ENCODE assay signal across 10 cellular contexts in the genomic region with DNA sequence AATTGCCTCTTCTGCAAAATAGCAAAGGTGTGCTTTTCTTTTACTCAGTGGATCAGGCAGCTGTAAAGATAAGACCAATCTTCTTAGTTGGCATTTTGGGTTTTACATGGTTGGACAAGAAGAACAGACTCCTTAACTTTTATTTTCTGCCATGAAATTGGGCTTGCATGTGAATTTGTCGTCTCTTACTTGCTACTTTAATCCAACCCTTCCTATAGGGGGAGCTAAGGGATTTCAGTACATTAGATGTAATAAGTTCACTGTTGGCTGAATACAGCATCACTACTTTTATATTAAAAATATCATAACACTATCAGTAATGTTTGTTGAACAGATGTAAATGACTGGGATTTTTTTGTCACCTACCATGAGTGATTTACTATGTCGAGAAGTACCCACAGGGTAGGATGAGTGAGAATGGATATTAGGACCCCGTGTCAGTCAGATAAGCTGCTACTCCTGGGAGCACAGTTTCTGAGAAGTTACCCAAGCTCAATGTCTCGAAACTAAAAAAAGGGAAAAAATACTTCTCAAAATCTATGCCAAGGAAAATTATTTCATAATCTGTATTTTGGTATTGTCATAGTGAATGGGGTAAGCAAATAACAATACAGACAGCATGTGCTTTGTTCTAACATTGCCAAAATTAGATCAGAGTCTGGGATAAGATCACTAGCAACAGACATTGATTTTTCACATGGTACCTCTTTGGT.
DNase-seq lines count a peak whose midpoint lies in the region; ATAC-seq and TF ChIP-seq lines count a peak whose summit lies in the region.
"Had no signal": no experiment of that assay in that cellular context is flagged by ENCODE, and none has a peak within 500 bp of the region (broad histone marks: within the 10 kb centered on the region; RNA-seq: fewer than 3 reads in every experiment).

No MANE protein-coding gene starts in this region.

- H3K27me3 Mint-ChIP-seq in activated CD8-positive, alpha-beta T cell treated with anti-CD3 and anti-CD28 coated beads for 36 hours: peaks cover 5% of the 10 kb centered on the region
- no peaks in the 10 kb centered on the region for H3K27me3 Mint-ChIP-seq in activated CD8-positive, alpha-beta T cell treated with anti-CD3 and anti-CD28 coated beads, Interleukin-2, amount 10 ng/mL, durations not matched to agents 7 days and 5 days (ENCODE audit: low read depth)
- H3K27me3 Mint-ChIP-seq: central memory CD8-positive, alpha-beta T cell had no signal

- H3K27ac ChIP-seq in Peyer's patch: no peak overlapping the region
- H3K27ac ChIP-seq in upper lobe of right lung: peak overlapping the region; percentile 62

- no peak for DNase-seq in activated CD8-positive, alpha-beta T cell treated with anti-CD3 and anti-CD28 coated beads for 36 hours
- DNase-seq in activated CD8-positive, alpha-beta T cell treated with anti-CD3 and anti-CD28 coated beads, Interleukin-2, amount 10 ng/mL, durations not matched to agents 7 days and 5 days: no peak
- DNase-seq in Peyer's patch (no peak), glomerular endothelial cell (ENCODE audit: extremely low read depth, low read depth, low spot score) (peak; percentile 39), upper lobe of right lung (no peak), NCI-H187 (lab: John Stamatoyannopoulos, UW) (no peak)
- DNase-seq: NCI-H2029 had no signal

- H3K36me3 ChIP-seq in Peyer's patch (no peaks in the 10 kb centered on the region), upper lobe of right lung (no peaks in the 10 kb centered on the region)

- H3K4me1 Mint-ChIP-seq in activated CD8-positive, alpha-beta T cell treated with anti-CD3 and anti-CD28 coated beads for 36 hours (ENCODE audit: low read depth): peaks cover 16% of the 10 kb centered on the region
- peaks cover 35% of the 10 kb centered on the region for H3K4me1 Mint-ChIP-seq in activated CD8-positive, alpha-beta T cell treated with anti-CD3 and anti-CD28 coated beads, Interleukin-2, amount 10 ng/mL, durations not matched to agents 7 days and 5 days (ENCODE audit: low read depth)

- intact Hi-C loops in activated CD8-positive, alpha-beta T cell treated with anti-CD3 and anti-CD28 coated beads for 36 hours (cut with micrococcal nuclease): loop anchor here (10.0 kb wide), 1 partner anchor 296 kb away; no protein-coding TSS in a partner anchor
- intact Hi-C loops in upper lobe of right lung (cut with DNase I): no loop called here

- H3K4me3 ChIP-seq in Peyer's patch (no peak overlapping the region), upper lobe of right lung (no peak overlapping the region)

- POLR2A ChIA-PET in activated CD8-positive, alpha-beta T cell treated with anti-CD3 and anti-CD28 coated beads for 36 hours (lab: Charles Lee): interaction anchor here (0.6 kb wide), 1 partner anchor 397 kb away, joined by 3 read pairs; no protein-coding TSS in a partner anchor
- POLR2A ChIA-PET in activated CD8-positive, alpha-beta T cell treated with anti-CD3 and anti-CD28 coated beads, Interleukin-2, amount 10 ng/mL, durations not matched to agents 7 days and 5 days (lab: Charles Lee): no interaction called here

- H3K9me3 Mint-ChIP-seq in activated CD8-positive, alpha-beta T cell treated with anti-CD3 and anti-CD28 coated beads for 36 hours: no peaks in the 10 kb centered on the region
- no peaks in the 10 kb centered on the region for H3K9me3 Mint-ChIP-seq in activated CD8-positive, alpha-beta T cell treated with anti-CD3 and anti-CD28 coated beads, Interleukin-2, amount 10 ng/mL, durations not matched to agents 7 days and 5 days (ENCODE audit: insufficient read depth)
- H3K9me3 Mint-ChIP-seq: central memory CD8-positive, alpha-beta T cell had no signal

- TF ChIP-seq CTCF in activated CD8-positive, alpha-beta T cell treated with anti-CD3 and anti-CD28 coated beads for 36 hours (IDR thresholded peaks at IDR 0.05): peak; percentile 38
- TF ChIP-seq CTCF in Peyer's patch (IDR thresholded peaks at IDR 0.05) (peak in 5 of 6 experiments; percentile 19 to 59 (median 48)), upper lobe of right lung (IDR thresholded peaks at IDR 0.05) (peak; percentile 52)

- H3K4me3 Mint-ChIP-seq in activated CD8-positive, alpha-beta T cell treated with anti-CD3 and anti-CD28 coated beads for 36 hours: no peak overlapping the region
- no peak overlapping the region for H3K4me3 Mint-ChIP-seq in activated CD8-positive, alpha-beta T cell treated with anti-CD3 and anti-CD28 coated beads, Interleukin-2, amount 10 ng/mL, durations not matched to agents 7 days and 5 days
- H3K4me3 Mint-ChIP-seq: central memory CD8-positive, alpha-beta T cell had no signal

- H3K36me3 Mint-ChIP-seq in activated CD8-positive, alpha-beta T cell treated with anti-CD3 and anti-CD28 coated beads for 36 hours (ENCODE audit: low read depth): no peaks in the 10 kb centered on the region
- peaks cover 10% of the 10 kb centered on the region for H3K36me3 Mint-ChIP-seq in activated CD8-positive, alpha-beta T cell treated with anti-CD3 and anti-CD28 coated beads, Interleukin-2, amount 10 ng/mL, durations not matched to agents 7 days and 5 days (ENCODE audit: low read depth)

- no peaks in the 10 kb centered on the region for H3K27me3 ChIP-seq in Peyer's patch
- no peaks in the 10 kb centered on the region for H3K27me3 ChIP-seq in upper lobe of right lung

- H3K9me3 ChIP-seq in Peyer's patch (no peaks in the 10 kb centered on the region), upper lobe of right lung (no peaks in the 10 kb centered on the region)

- ATAC-seq in activated CD8-positive, alpha-beta T cell treated with anti-CD3 and anti-CD28 coated beads for 36 hours: peak; percentile 39
- no peak for ATAC-seq in activated CD8-positive, alpha-beta T cell treated with anti-CD3 and anti-CD28 coated beads, Interleukin-2, amount 10 ng/mL, durations not matched to agents 7 days and 5 days
- ATAC-seq in upper lobe of right lung: peak; percentile 78
- ATAC-seq in GM18861 (IDR thresholded peaks at IDR 0.05; ENCODE audit: unreplicated experiment): no peak
- ATAC-seq in HG03354 (IDR thresholded peaks at IDR 0.05; ENCODE audit: poor library complexity, severe bottlenecking, unreplicated experiment): no peak

- H3K4me1 ChIP-seq in Peyer's patch: no peaks in the 10 kb centered on the region
- H3K4me1 ChIP-seq in upper lobe of right lung: peaks cover 17% of the 10 kb centered on the region

- no peak overlapping the region for H3K27ac Mint-ChIP-seq in activated CD8-positive, alpha-beta T cell treated with anti-CD3 and anti-CD28 coated beads for 36 hours
- H3K27ac Mint-ChIP-seq in activated CD8-positive, alpha-beta T cell treated with anti-CD3 and anti-CD28 coated beads, Interleukin-2, amount 10 ng/mL, durations not matched to agents 7 days and 5 days: no peak overlapping the region

- no peak for TF ChIP-seq POLR2A in Peyer's patch (IDR thresholded peaks at IDR 0.05)

- CTCF ChIA-PET in activated CD8-positive, alpha-beta T cell treated with anti-CD3 and anti-CD28 coated beads for 36 hours (lab: Charles Lee): interaction anchor here (0.8 to 3.9 kb wide), 10 partner anchors 8 to 321 kb away, joined by 3 to 15 read pairs (median 3); no protein-coding TSS in a partner anchor
- CTCF ChIA-PET in activated CD8-positive, alpha-beta T cell treated with anti-CD3 and anti-CD28 coated beads, Interleukin-2, amount 10 ng/mL, durations not matched to agents 7 days and 5 days (lab: Charles Lee): interaction anchor here (0.6 to 3.4 kb wide), 22 partner anchors 9 to 643 kb away, joined by 3 to 13 read pairs (median 4); partner anchors contain the start of gene AHR

Comparison
In these comparisons a context has a peak if more than half of its experiments do, and no peak if none do; other contexts are left out.
1. ATAC-seq: peak in activated CD8-positive, alpha-beta T cell treated with anti-CD3 and anti-CD28 coated beads for 36 hours (single experiment) and upper lobe of right lung (single experiment); none in activated CD8-positive, alpha-beta T cell treated with anti-CD3 and anti-CD28 coated beads, Interleukin-2, amount 10 ng/mL, durations not matched to agents 7 days and 5 days (single experiment), GM18861 (single experiment) and HG03354 (single experiment).
2. Peak in every context shown above with its lines, with median percentiles within 50 percentile points of each other: CTCF ChIP-seq.